ENCODE assay signal across 11 cellular contexts in genomic region chr11:110435780-110436717, GRCh38. TPM values are rescaled to one million over a fixed set of nuclear protein-coding genes. Genes with fewer than 3 reads are reported as not detected.
A peak's percentile ranks its signal among the peaks of the same experiment; 100 is the strongest.
DNase-seq lines count a peak whose midpoint lies in the region; ATAC-seq, FAIRE-seq and TF ChIP-seq lines count a peak whose summit lies in the region.
"Had no signal": no experiment of that assay in that cellular context is flagged by ENCODE, and none has a peak within 500 bp of the region (broad histone marks: within the 10 kb centered on the region; RNA-seq: fewer than 3 reads in every experiment).

No MANE protein-coding gene starts in this region.

- peaks cover 30% of the 10 kb centered on the region for H3K4me1 ChIP-seq in keratinocyte (ENCODE audit: control insufficient read depth, extremely low read depth, insufficient read depth, low read length)
- H3K4me1 ChIP-seq in mesendoderm (ENCODE audit: control insufficient read depth, low read depth, low read length) = peaks cover 8% of the 10 kb centered on the region

- H3K4ac ChIP-seq in mesendoderm (ENCODE audit: low read depth, low read length) = no peak overlapping the region

- dilution Hi-C loops in keratinocyte (cut with MboI; ENCODE audit: extremely low pct_ligation_motif_present, low sequenced_read_pairs) = no loop called here

- no peak overlapping the region for H2AK5ac ChIP-seq in mesendoderm (ENCODE audit: low read length)

- no peak overlapping the region for H2BK5ac ChIP-seq in mesendoderm (ENCODE audit: low read length)

- H3K9me1 ChIP-seq in keratinocyte (ENCODE audit: control insufficient read depth, extremely low read depth, insufficient read depth, low read length) = peaks cover 3% of the 10 kb centered on the region

- no peak overlapping the region for H3K18ac ChIP-seq in mesendoderm (ENCODE audit: low read length)

- H2BK15ac ChIP-seq in mesendoderm (replicated peaks; ENCODE audit: low read depth) = no peak overlapping the region

- H4K5ac ChIP-seq in mesendoderm (ENCODE audit: low read length) = no peak overlapping the region

- no peaks in the 10 kb centered on the region for H3K27me3 ChIP-seq in keratinocyte (ENCODE audit: control insufficient read depth, extremely low read depth, insufficient read depth, low read length)
- no peaks in the 10 kb centered on the region for H3K27me3 ChIP-seq in mesendoderm (ENCODE audit: insufficient read depth, low read length, poor library complexity)
- H3K27me3 ChIP-seq: transverse colon had no signal

- H3K79me2 ChIP-seq in keratinocyte (ENCODE audit: control insufficient read depth, insufficient read depth, low read length) (peaks cover 53% of the 10 kb centered on the region), mesendoderm (ENCODE audit: control insufficient read depth, insufficient read depth, low read length) (peaks cover 16% of the 10 kb centered on the region)

- H3K9ac ChIP-seq in keratinocyte (ENCODE audit: control insufficient read depth, extremely low read depth, insufficient read depth, low read length) = no peak overlapping the region
- no peak overlapping the region for H3K9ac ChIP-seq in mesendoderm (ENCODE audit: low read length)

- H2AFZ ChIP-seq in keratinocyte (ENCODE audit: control insufficient read depth, low read length) = no peak overlapping the region

- peaks cover 6% of the 10 kb centered on the region for H3K79me1 ChIP-seq in mesendoderm (ENCODE audit: low read length)

- WGBS in mesendoderm (ENCODE audit: extremely low coverage, insufficient coverage, low lambda C conversion rate) = no CpG with 5 or more reads among the region's 8 CpGs

- TF ChIP-seq CTCF in keratinocyte (optimal IDR thresholded peaks at IDR 0.05 in 1 of 3, IDR thresholded peaks at IDR 0.05 in 1 of 3, conservative IDR thresholded peaks at IDR 0.05 in 1 of 3; ENCODE audit: extremely low read depth in 1 of 3, insufficient read depth in 2 of 3, low read length in 3 of 3) = no peak

- H3K4me2 ChIP-seq in keratinocyte (ENCODE audit: control insufficient read depth, extremely low read depth, insufficient read depth, low read depth, low read length) (peak overlapping the region; percentile 45), mesendoderm (ENCODE audit: low read length) (no peak overlapping the region)

- DNase-seq in GM12892 (ENCODE audit: insufficient read length) = no peak
- DNase-seq in NCI-H69 (lab: John Stamatoyannopoulos, UW) = peak; percentile 19
- DNase-seq in keratinocyte (ENCODE audit: low read depth, low spot score) = no peak
- DNase-seq in mesendoderm = no peak
- DNase-seq in EL = no peak
- DNase-seq in stimulated activated CD4-positive, alpha-beta T cell treated with anti-CD3 and anti-CD28 coated beads, Interleukin-2, amount 100 ng/mL, for 48 hours = no peak
- DNase-seq in dermis blood vessel endothelial cell = no peak
- DNase-seq: DMS153 had no signal

- no peak overlapping the region for H4K8ac ChIP-seq in mesendoderm (ENCODE audit: low read depth, low read length)

- peaks cover 0 to 4% of the 10 kb centered on the region in 2 experiments for H3K36me3 ChIP-seq in keratinocyte (ENCODE audit: control insufficient read depth in 2 of 2, extremely low read depth in 1 of 2, insufficient read depth in 2 of 2, low read length in 2 of 2)
- no peaks in the 10 kb centered on the region for H3K36me3 ChIP-seq in mesendoderm (ENCODE audit: control insufficient read depth, insufficient read depth, low read length)

- H4K20me1 ChIP-seq in keratinocyte (ENCODE audit: control insufficient read depth, extremely low read depth, insufficient read depth, low read length) = no peaks in the 10 kb centered on the region

- ATAC-seq in GM21619 (IDR thresholded peaks at IDR 0.05; ENCODE audit: unreplicated experiment) = peak; percentile 49

- no peak overlapping the region for H3K23ac ChIP-seq in mesendoderm (ENCODE audit: low read length)

- peak; percentile 77 for FAIRE-seq in GM12892 (lab: Jason Lieb, UNC)
- peak; percentile 34 for FAIRE-seq in keratinocyte (lab: Jason Lieb, UNC)

- H3K9me3 ChIP-seq in keratinocyte (ENCODE audit: control insufficient read depth, low read depth, low read length) = no peaks in the 10 kb centered on the region
- H3K9me3 ChIP-seq: transverse colon had no signal

- no peak for TF ChIP-seq POLR2A in GM12892 (IDR thresholded peaks at IDR 0.05; ENCODE audit: low read depth, low read length)

- no peak overlapping the region for H3K56ac ChIP-seq in mesendoderm (ENCODE audit: low read length)

- no peak overlapping the region for H3K4me3 ChIP-seq in keratinocyte (ENCODE audit: control insufficient read depth in 2 of 3, extremely low read depth in 1 of 3, insufficient read depth in 2 of 3, low read depth in 1 of 3, low read length in 3 of 3)
- no peak overlapping the region for H3K4me3 ChIP-seq in mesendoderm (ENCODE audit: low read length)
- H3K4me3 ChIP-seq: transverse colon had no signal

- H2BK120ac ChIP-seq in mesendoderm (ENCODE audit: low read depth, low read length) = no peak overlapping the region

- H3K27ac ChIP-seq in keratinocyte (ENCODE audit: control insufficient read depth, insufficient read depth, low read length) (no peak overlapping the region), mesendoderm (ENCODE audit: low read depth, low read length) (no peak overlapping the region)
- H3K27ac ChIP-seq: transverse colon, WERI-Rb-1 had no signal

RNA-seq across cellular contexts. Expression of gene FDX1, which starts 6.3 kb away (rescaled TPM):
- 9.2 TPM for polyA plus RNA-seq in GM12892 (2012; ENCODE audit: missing spikeins)
- polyA plus RNA-seq in keratinocyte = 6.0 to 9.1 TPM (median 6.2 TPM) in 3 replicates
- polyA plus RNA-seq in keratinocyte (2011; ENCODE audit: low read depth) = 6.4 TPM
- 4.8 and 7.6 TPM in 2 replicates for polyA plus RNA-seq in keratinocyte (2011; cell fraction: cytosol; rRNA removed)
- polyA plus RNA-seq in keratinocyte (2011; cell fraction: nucleus; rRNA removed) = 2.4 and 3.0 TPM in 2 replicates
- 8.2 and 8.6 TPM in 2 replicates for polyA plus RNA-seq in keratinocyte (2012; ENCODE audit: low replicate concordance)
- polyA minus RNA-seq in keratinocyte = 0.98 to 3.0 TPM (median 2.0 TPM) in 3 replicates
- polyA minus RNA-seq in keratinocyte (2011; cell fraction: cytosol; rRNA and poly(A)+ RNA removed) = 4.8 TPM
- polyA minus RNA-seq in keratinocyte (2011; cell fraction: nucleus; rRNA and poly(A)+ RNA removed) = 1.2 and 1.7 TPM in 2 replicates
- 11.1 TPM for polyA plus RNA-seq in mesendoderm (2013, experiment 1 of 2)
- polyA plus RNA-seq in mesendoderm (2013, experiment 2 of 2) = 11.4 TPM
- 9.1 and 9.2 TPM in 2 replicates for total RNA-seq in dermis blood vessel endothelial cell
